In genomic region chr1:53587252-53587992, GRCh38 we compare ENCODE assay signal across 10 cellular contexts.
"Had no signal": no experiment of that assay in that cellular context is flagged by ENCODE, and none has a peak within 500 bp of the region (broad histone marks: within the 10 kb centered on the region; RNA-seq: fewer than 3 reads in every experiment).

No MANE protein-coding gene starts in this region.

- H3K27ac Mint-ChIP-seq: activated naive CD4-positive, alpha-beta T cell treated with anti-CD3 and anti-CD28 coated beads for 36 hours; activated T-helper 1 cell treated with anti-CD3 and anti-CD28 coated beads, Interleukin-12 subunit alpha, Interleukin-12 subunit beta, Interleukin-2, Interleukin-4 antibody, amounts not matched to agents 30 ng/mL and 10 ng/mL and 1 ng/mL, durations not matched to agents 14 hours and 24 hours and 36 hours had no signal

- H3K27me3 ChIP-seq: heart left ventricle, ovary, tibial nerve had no signal

- H3K4me3 Mint-ChIP-seq: activated naive CD4-positive, alpha-beta T cell treated with anti-CD3 and anti-CD28 coated beads for 36 hours; activated T-helper 1 cell treated with anti-CD3 and anti-CD28 coated beads, Interleukin-12 subunit alpha, Interleukin-12 subunit beta, Interleukin-2, Interleukin-4 antibody, amounts not matched to agents 30 ng/mL and 10 ng/mL and 1 ng/mL, durations not matched to agents 14 hours and 24 hours and 36 hours; neural crest cell had no signal

- H3K9me3 ChIP-seq: heart left ventricle, ovary, tibial nerve had no signal

- ATAC-seq: heart left ventricle, SK-N-SH treated with all-trans-retinoic acid at 6 μM for 48 hours had no signal

- H3K4me3 ChIP-seq: heart left ventricle, ovary, tibial nerve had no signal

- DNase-seq: activated CD4-positive, alpha-beta T cell treated with anti-CD3 and anti-CD28 coated beads for 4 hours; activated naive CD4-positive, alpha-beta T cell treated with anti-CD3 and anti-CD28 coated beads for 36 hours; foreskin melanocyte; kidney glomerular epithelial cell; ovary had no signal

- H3K36me3 ChIP-seq: heart left ventricle, ovary, tibial nerve had no signal

- H3K27ac ChIP-seq: heart left ventricle, ovary, tibial nerve had no signal
